8 cellular contexts compared by ENCODE assay signal in the genomic region with DNA sequence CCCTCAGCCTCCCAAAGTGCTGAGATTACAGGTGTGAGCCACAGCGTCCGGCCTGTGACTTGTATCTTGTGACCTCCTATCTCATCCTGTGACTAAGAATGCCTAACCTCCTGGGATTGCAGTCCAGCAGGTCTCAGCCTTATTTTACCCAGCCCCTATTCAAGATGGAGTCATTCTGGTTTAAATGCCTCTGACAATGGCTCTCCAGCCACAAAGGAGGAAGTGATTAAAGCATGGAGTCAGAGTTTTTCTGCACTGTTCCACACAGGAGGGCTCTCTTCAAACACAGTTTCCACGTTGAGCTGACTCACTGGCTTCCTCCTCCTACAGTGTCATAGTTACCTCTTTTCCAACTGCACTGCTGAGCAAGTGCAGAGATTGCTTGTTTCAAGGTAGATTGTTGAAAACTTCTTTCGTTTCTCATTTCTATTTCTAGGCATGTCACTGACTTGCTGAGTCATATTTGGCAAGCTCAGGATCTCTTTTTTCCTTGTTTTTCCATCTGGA. TPM values are rescaled to one million over a fixed set of nuclear protein-coding genes. Genes with fewer than 3 reads are reported as not detected.
DNase-seq lines count a peak whose midpoint lies in the region; ATAC-seq and TF ChIP-seq lines count a peak whose summit lies in the region.

No MANE protein-coding gene starts in this region.

- H3K9me2 ChIP-seq in SK-N-SH = no peaks in the 10 kb centered on the region

- CTCF ChIA-PET in SK-N-SH (lab: Yijun Ruan, JAX) = interaction anchor here (0.8 kb wide), 1 partner anchor 462 kb away, joined by 4 read pairs; no protein-coding TSS in a partner anchor
- CTCF ChIA-PET in WTC11 (lab: Charles Lee) = no interaction called here

- H3K4me3 Mint-ChIP-seq in WTC11 = no peak overlapping the region

- TF ChIP-seq POLR2A in prostate gland (IDR thresholded peaks at IDR 0.05) = no peak

- peaks cover 0 to 12% of the 10 kb centered on the region in 2 experiments; a peak in 1 of 4 replicates for H3K4me1 ChIP-seq in SK-N-SH (ENCODE audit: control insufficient read depth in 1 of 2, insufficient read depth in 2 of 2, low read depth in 1 of 2, low read length in 1 of 2)
- peaks cover 8% of the 10 kb centered on the region for H3K4me1 ChIP-seq in osteoblast (ENCODE audit: insufficient read depth, low read length)
- no peaks in the 10 kb centered on the region for H3K4me1 ChIP-seq in prostate gland (replicated peaks)

- POLR2A ChIA-PET in SK-N-SH (lab: Yijun Ruan, JAX) = no interaction called here
- POLR2A ChIA-PET in WTC11 (lab: Charles Lee) = no interaction called here

- DNase-seq in GM03348 (ENCODE audit: low spot score) (peak; percentile 60), SK-N-SH (no peak), dermis blood vessel endothelial cell (peak; percentile 89), osteoblast (ENCODE audit: insufficient read length, low spot score, missing footprints) (no peak), NCI-H510A (lab: John Stamatoyannopoulos, UW) (no peak), prostate gland (ENCODE audit: low spot score) (no peak), WTC11 (ENCODE audit: low spot score) (no peak)

- H3K9me3 Mint-ChIP-seq in WTC11 = peaks cover 9% of the 10 kb centered on the region

- no peak for TF ChIP-seq RAD21 in SK-N-SH (IDR thresholded peaks at IDR 0.05; ENCODE audit: low read length)

- H3F3A ChIP-seq in SK-N-SH (replicated peaks; ENCODE audit: insufficient read depth) = peaks cover 20% of the 10 kb centered on the region

- H2AFZ ChIP-seq in SK-N-SH (ENCODE audit: low read depth) (peak overlapping the region; percentile 82), osteoblast (ENCODE audit: low read length) (peak overlapping the region; percentile 93)

- H3K4me2 ChIP-seq in SK-N-SH = peak overlapping the region; percentile 45; the same call in 1 of the 2 replicates
- peak overlapping the region; percentile 71 for H3K4me2 ChIP-seq in osteoblast (ENCODE audit: insufficient read depth, low read length)

- H3K79me2 ChIP-seq in SK-N-SH (ENCODE audit: insufficient read depth) (no peaks in the 10 kb centered on the region), osteoblast (ENCODE audit: insufficient read depth, low read length) (no peaks in the 10 kb centered on the region)

- H4K20me1 ChIP-seq in SK-N-SH (ENCODE audit: insufficient read depth) (no peaks in the 10 kb centered on the region), osteoblast (ENCODE audit: insufficient read depth, low read length) (no peaks in the 10 kb centered on the region)

- peaks cover 4% of the 10 kb centered on the region; the same call in 1 of the 2 replicates for H3K36me3 Mint-ChIP-seq in WTC11

- no peaks in the 10 kb centered on the region for H3K27me3 Mint-ChIP-seq in WTC11 (ENCODE audit: low read depth)

- H3K27ac ChIP-seq in SK-N-SH (ENCODE audit: low read depth in 2 of 2, low read length in 1 of 2) (peak overlapping the region in 1 of 2 experiments; percentile 74; a peak in 2 of 4 replicates), osteoblast (ENCODE audit: low read depth, low read length) (peak overlapping the region; percentile 67), prostate gland (no peak overlapping the region)

- H3K9me3 ChIP-seq in SK-N-SH = no peaks in the 10 kb centered on the region
- no peaks in the 10 kb centered on the region for H3K9me3 ChIP-seq in osteoblast (ENCODE audit: low read depth, low read length)
- H3K9me3 ChIP-seq in prostate gland = no peaks in the 10 kb centered on the region

- H3K27ac Mint-ChIP-seq in WTC11 = no peak overlapping the region

- TF ChIP-seq EP300 in SK-N-SH (IDR thresholded peaks at IDR 0.05; ENCODE audit: borderline replicate concordance in 1 of 2, low read depth in 1 of 2, low read length in 1 of 2) = no peak

- H3K4me3 ChIP-seq in SK-N-SH (ENCODE audit: low read depth in 2 of 2, low read length in 1 of 2) = no peak overlapping the region
- no peak overlapping the region for H3K4me3 ChIP-seq in osteoblast (ENCODE audit: insufficient read depth, low read length)
- no peak overlapping the region for H3K4me3 ChIP-seq in prostate gland

- 33% methylated on average over 4 of the region's 4 CpGs for WGBS in SK-N-SH (ENCODE audit: low lambda C conversion rate)
- WGBS in prostate gland = 57% methylated on average over 4 of the region's 4 CpGs

- H3K36me3 ChIP-seq in SK-N-SH (replicated peaks in 1 of 2; ENCODE audit: control insufficient read depth in 1 of 2, insufficient read depth in 2 of 2, low read length in 1 of 2) = no peaks in the 10 kb centered on the region
- no peaks in the 10 kb centered on the region for H3K36me3 ChIP-seq in osteoblast (ENCODE audit: insufficient read depth, low read length)
- H3K36me3 ChIP-seq in prostate gland = no peaks in the 10 kb centered on the region

- TF ChIP-seq CTCF in SK-N-SH (IDR thresholded peaks at IDR 0.05) (no peak), osteoblast (IDR thresholded peaks at IDR 0.05; ENCODE audit: extremely low read depth, low read depth, low read length) (no peak), prostate gland (IDR thresholded peaks at IDR 0.05) (no peak), WTC11 (IDR thresholded peaks at IDR 0.05) (no peak)

- ATAC-seq in HG02571 (IDR thresholded peaks at IDR 0.05; ENCODE audit: unreplicated experiment) = peak; percentile 52
- ATAC-seq in WTC11 = no peak

- H3K9ac ChIP-seq in SK-N-SH = peak overlapping the region; percentile 32; the same call in 1 of the 2 replicates

- H3K27me3 ChIP-seq in SK-N-SH (ENCODE audit: insufficient read depth) (no peaks in the 10 kb centered on the region), osteoblast (ENCODE audit: insufficient read depth, low read length) (no peaks in the 10 kb centered on the region), prostate gland (replicated peaks; ENCODE audit: insufficient read depth) (no peaks in the 10 kb centered on the region)

- intact Hi-C loops in prostate gland (cut with DNase I) = no loop called here

- peaks cover 8% of the 10 kb centered on the region for H3K4me1 Mint-ChIP-seq in WTC11

TF ChIP-seq in SK-N-SH, 30 proteins besides CTCF, POLR2A, EP300 and RAD21 (continues in another document):
- TF ChIP-seq TAF1 (IDR thresholded peaks at IDR 0.05; ENCODE audit: borderline replicate concordance, low read depth, low read length) (no peak), FOXJ3 (CRISPR knock-in tag; IDR thresholded peaks at IDR 0.05) (no peak), RCOR1 (IDR thresholded peaks at IDR 0.05; ENCODE audit: low read length) (no peak), RXRA (IDR thresholded peaks at IDR 0.05; ENCODE audit: borderline replicate concordance, low read depth) (0 out of 2 replicates have a peak, but pooled peaks have one; percentile 28), NRF1 (IDR thresholded peaks at IDR 0.05; ENCODE audit: low read depth, low read length) (no peak), FOSL2 (IDR thresholded peaks at IDR 0.05; ENCODE audit: borderline replicate concordance, low read depth) (peak; percentile 68), MEF2A (IDR thresholded peaks at IDR 0.05; ENCODE audit: borderline replicate concordance, low read depth) (0 out of 2 replicates have a peak, but pooled peaks have one; percentile 17)
- TF ChIP-seq, protein P1, sequence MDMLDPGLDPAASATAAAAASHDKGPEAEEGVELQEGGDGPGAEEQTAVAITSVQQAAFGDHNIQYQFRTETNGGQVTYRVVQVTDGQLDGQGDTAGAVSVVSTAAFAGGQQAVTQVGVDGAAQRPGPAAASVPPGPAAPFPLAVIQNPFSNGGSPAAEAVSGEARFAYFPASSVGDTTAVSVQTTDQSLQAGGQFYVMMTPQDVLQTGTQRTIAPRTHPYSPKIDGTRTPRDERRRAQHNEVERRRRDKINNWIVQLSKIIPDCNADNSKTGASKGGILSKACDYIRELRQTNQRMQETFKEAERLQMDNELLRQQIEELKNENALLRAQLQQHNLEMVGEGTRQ (IDR thresholded peaks at IDR 0.05; ENCODE audit: borderline replicate concordance, low read depth, low read length) = no peak

TF ChIP-seq in WTC11, 78 proteins besides CTCF, POLR2A, EP300 and RAD21 (continues in another document):
- TF ChIP-seq, protein P2, sequence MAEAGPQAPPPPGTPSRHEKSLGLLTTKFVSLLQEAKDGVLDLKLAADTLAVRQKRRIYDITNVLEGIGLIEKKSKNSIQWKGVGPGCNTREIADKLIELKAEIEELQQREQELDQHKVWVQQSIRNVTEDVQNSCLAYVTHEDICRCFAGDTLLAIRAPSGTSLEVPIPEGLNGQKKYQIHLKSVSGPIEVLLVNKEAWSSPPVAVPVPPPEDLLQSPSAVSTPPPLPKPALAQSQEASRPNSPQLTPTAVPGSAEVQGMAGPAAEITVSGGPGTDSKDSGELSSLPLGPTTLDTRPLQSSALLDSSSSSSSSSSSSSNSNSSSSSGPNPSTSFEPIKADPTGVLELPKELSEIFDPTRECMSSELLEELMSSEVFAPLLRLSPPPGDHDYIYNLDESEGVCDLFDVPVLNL (CRISPR knock-in tag; IDR thresholded peaks at IDR 0.05; ENCODE audit: borderline replicate concordance, low read depth) = no peak
- TF ChIP-seq, protein P3, sequence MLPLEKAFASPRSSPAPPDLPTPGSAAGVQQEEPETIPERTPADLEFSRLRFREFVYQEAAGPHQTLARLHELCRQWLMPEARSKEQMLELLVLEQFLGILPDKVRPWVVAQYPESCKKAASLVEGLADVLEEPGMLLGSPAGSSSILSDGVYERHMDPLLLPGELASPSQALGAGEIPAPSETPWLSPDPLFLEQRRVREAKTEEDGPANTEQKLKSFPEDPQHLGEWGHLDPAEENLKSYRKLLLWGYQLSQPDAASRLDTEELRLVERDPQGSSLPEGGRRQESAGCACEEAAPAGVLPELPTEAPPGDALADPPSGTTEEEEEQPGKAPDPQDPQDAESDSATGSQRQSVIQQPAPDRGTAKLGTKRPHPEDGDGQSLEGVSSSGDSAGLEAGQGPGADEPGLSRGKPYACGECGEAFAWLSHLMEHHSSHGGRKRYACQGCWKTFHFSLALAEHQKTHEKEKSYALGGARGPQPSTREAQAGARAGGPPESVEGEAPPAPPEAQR (CRISPR knock-in tag; IDR thresholded peaks at IDR 0.05) = no peak
- TF ChIP-seq, protein P1 (CRISPR knock-in tag; IDR thresholded peaks at IDR 0.05) = no peak
- TF ChIP-seq TEAD4 (CRISPR knock-in tag; IDR thresholded peaks at IDR 0.05) (no peak), GTF2I (CRISPR knock-in tag; conservative IDR thresholded peaks at IDR 0.05) (no peak)

RNA-seq across cellular contexts. Expression of a gene that starts 29.3 kb away (rescaled TPM):
- 19.2 and 20.2 TPM in 2 replicates for polyA plus RNA-seq in SK-N-SH (2012; rRNA removed)
- 10.7 and 14.2 TPM in 2 replicates for polyA plus RNA-seq in SK-N-SH (2012; cell fraction: cytosol; rRNA removed)
- 52.5 and 76.4 TPM in 2 replicates for polyA plus RNA-seq in SK-N-SH (2012; cell fraction: nucleus; rRNA removed)
- total RNA-seq in dermis blood vessel endothelial cell (9.8 and 11.7 TPM in 2 replicates), osteoblast (86.3 and 99.2 TPM in 2 replicates), prostate gland (10 to 100 TPM; 11.3 to 60.9 TPM), WTC11 (2021) (68.3 to 76.6 TPM (median 71.0 TPM) in 3 replicates)

Comparison
In these comparisons a context has a peak if more than half of its experiments do, and no peak if none do; other contexts are left out.
1. DNase-seq: peak in GM03348 (single experiment) and dermis blood vessel endothelial cell (single experiment); none in SK-N-SH (single experiment), osteoblast (single experiment), NCI-H510A (single experiment), prostate gland (single experiment) and WTC11 (single experiment).